1 cellular context compared by ENCODE assay signal in genomic region chr5:139341689-139342422, GRCh38.
TF ChIP-seq lines count a peak whose summit lies in the region.

TSS of gene PAIP2 (plus strand) at chr5:139341854. CDS start at chr5:139363785, 21,931 bp downstream.

TF ChIP-seq in K562, 482 proteins besides CTCF, POLR2A, EP300 and RAD21 (continued from another document and continues in another):
- TF ChIP-seq CREB5 (CRISPR knock-in tag; IDR thresholded peaks at IDR 0.05) (no peak), ZBTB2 (IDR thresholded peaks at IDR 0.05) (peak; percentile 96), SLC30A9 (CRISPR knock-in tag; IDR thresholded peaks at IDR 0.05) (no peak), SMAD4 (CRISPR knock-in tag; conservative IDR thresholded peaks at IDR 0.05) (peak; percentile 84), HINFP (tag; conservative IDR thresholded peaks at IDR 0.05; ENCODE audit: low read depth) (no peak), HEY1 (CRISPR knock-in tag; IDR thresholded peaks at IDR 0.05; ENCODE audit: borderline replicate concordance) (no peak; the same call in 1 of the 2 replicates), POLR3G (IDR thresholded peaks at IDR 0.05; ENCODE audit: extremely low read depth, insufficient read length, insufficient replicate concordance) (no peak), CHD4 (IDR thresholded peaks at IDR 0.05; ENCODE audit: insufficient read depth, insufficient replicate concordance, low read depth, low read length, poor library complexity, severe bottlenecking) (no peak), SRSF7 (optimal IDR thresholded peaks at IDR 0.05; ENCODE audit: low read depth, low read length) (no peak), ZFP30 (CRISPR knock-in tag; IDR thresholded peaks at IDR 0.05; ENCODE audit: borderline replicate concordance) (no peak), MTA3 (IDR thresholded peaks at IDR 0.05; ENCODE audit: borderline replicate concordance) (peak; percentile 86; the same call in 1 of the 2 replicates), MLLT1 (IDR thresholded peaks at IDR 0.05) (peak in 1 of 2 experiments; percentile 65; a peak in 2 of 4 replicates), ATF7 (IDR thresholded peaks at IDR 0.05) (peak; percentile 94), MAFF (IDR thresholded peaks at IDR 0.05; ENCODE audit: low read length) (no peak), ZNF384 (IDR thresholded peaks at IDR 0.05; ENCODE audit: low read depth, low read length) (0 out of 2 replicates have a peak, but pooled peaks have one; percentile 23), RFX1 (IDR thresholded peaks at IDR 0.05) (peak; percentile 78), LEF1 (IDR thresholded peaks at IDR 0.05) (peak; percentile 28; the same call in 1 of the 2 replicates), SRF (CRISPR knock-in tag; IDR thresholded peaks at IDR 0.05) (peak in 1 of 2 experiments; percentile 60; a peak in 1 of 4 replicates), NR4A1 (CRISPR knock-in tag; IDR thresholded peaks at IDR 0.05) (no peak), NR4A1 (tag; IDR thresholded peaks at IDR 0.05) (no peak), NFYB (IDR thresholded peaks at IDR 0.05; ENCODE audit: extremely low read depth, insufficient read length) (no peak), MIER1 (IDR thresholded peaks at IDR 0.05; ENCODE audit: low read depth) (no peak), YBX1 (IDR thresholded peaks at IDR 0.05) (no peak), SMAD3 (CRISPR knock-in tag; conservative IDR thresholded peaks at IDR 0.05) (no peak; the same call in 1 of the 2 replicates), ZBTB5 (IDR thresholded peaks at IDR 0.05) (no peak; the same call in 1 of the 2 replicates), FOXJ2 (tag; IDR thresholded peaks at IDR 0.05) (no peak), UBTF (IDR thresholded peaks at IDR 0.05; ENCODE audit: borderline replicate concordance in 1 of 2, low read depth in 2 of 2, low read length in 2 of 2) (peak in 1 of 2 experiments; percentile 70; a peak in 1 of 4 replicates), ZNF174 (CRISPR knock-in tag; IDR thresholded peaks at IDR 0.05) (no peak), ARID3A (IDR thresholded peaks at IDR 0.05; ENCODE audit: borderline replicate concordance, low read depth, low read length) (no peak), ARID4B (CRISPR knock-in tag; IDR thresholded peaks at IDR 0.05) (peak; percentile 89; the same call in 1 of the 2 replicates), CBFA2T3 (IDR thresholded peaks at IDR 0.05) (no peak; the same call in 1 of the 2 replicates), ZNF766 (CRISPR knock-in tag; conservative IDR thresholded peaks at IDR 0.05) (no peak), CBX1 (IDR thresholded peaks at IDR 0.05; ENCODE audit: low read depth) (peak; percentile 87), BMI1 (IDR thresholded peaks at IDR 0.05; ENCODE audit: low read length) (no peak), VEZF1 (CRISPR knock-in tag; IDR thresholded peaks at IDR 0.05) (peak; percentile 87), ZNF316 (IDR thresholded peaks at IDR 0.05) (peak; percentile 50), KDM2B (CRISPR knock-in tag; IDR thresholded peaks at IDR 0.05) (no peak), HMGXB4 (CRISPR knock-in tag; IDR thresholded peaks at IDR 0.05) (peak; percentile 83; the same call in 1 of the 2 replicates), CREB1 (IDR thresholded peaks at IDR 0.05) (peak; percentile 91), CREB1 (CRISPR knock-in tag; IDR thresholded peaks at IDR 0.05) (peak; percentile 94), MECOM (CRISPR knock-in tag; IDR thresholded peaks at IDR 0.05) (peak; percentile 34; the same call in 1 of the 2 replicates), CBX3 (IDR thresholded peaks at IDR 0.05; ENCODE audit: borderline replicate concordance in 1 of 2, low read length in 2 of 2) (peak in 1 of 2 experiments; percentile 64; a peak in 1 of 3 replicates)
